ENCODE assay signal across 6 cellular contexts in genomic region chr1:109499661-109500536, GRCh38. TPM values are rescaled to one million over a fixed set of nuclear protein-coding genes. Genes with fewer than 3 reads are reported as not detected.
DNase-seq lines count a peak whose midpoint lies in the region; ATAC-seq, FAIRE-seq and TF ChIP-seq lines count a peak whose summit lies in the region.

No MANE protein-coding gene starts in this region.

- no peaks in the 10 kb centered on the region for H3K27me3 Mint-ChIP-seq in nephron (ENCODE audit: low read depth)

- RAD21 ChIA-PET in GM12878 (lab: Charles Lee; ENCODE audit: unreplicated experiment): interaction anchor here (0.6 to 13.4 kb wide), 5 partner anchors 9 to 151 kb away, joined by 3 to 422 read pairs (median 3); no protein-coding TSS in a partner anchor

- ATAC-seq in GM12878 (peak; percentile 71), GM21360 (IDR thresholded peaks at IDR 0.05; ENCODE audit: unreplicated experiment) (no peak), omental fat pad (ENCODE audit: low FRiP score) (no peak)

- H3K4me3 ChIP-seq in OCI-LY1 (ENCODE audit: low read depth, low read length, poor library complexity, severe bottlenecking) (no peak overlapping the region), GM12878 (no peak overlapping the region)

- peaks cover 13% of the 10 kb centered on the region for H3K36me3 Mint-ChIP-seq in nephron (ENCODE audit: low read depth)

- peak overlapping the region; percentile 75 to 96 (median 91) for H3K27ac Mint-ChIP-seq in nephron

- SMC1A ChIA-PET in GM12878 (lab: Charles Lee; ENCODE audit: uncharacterized antibody, unreplicated experiment): interaction anchor here (0.6 to 14.4 kb wide), 5 partner anchors 9 to 400 kb away, joined by 3 to 431 read pairs (median 3); no protein-coding TSS in a partner anchor

- no peak overlapping the region for H3K27ac ChIP-seq in OCI-LY1 (ENCODE audit: low read depth, low read length, poor library complexity, severe bottlenecking)
- no peak overlapping the region for H3K27ac ChIP-seq in GM12878 (ENCODE audit: control insufficient read depth, insufficient read depth)

- peaks cover 74% of the 10 kb centered on the region for H3K4me1 Mint-ChIP-seq in nephron

- CTCF ChIA-PET in GM12878 (lab: Yijun Ruan, JAX): interaction anchor here (0.6 to 26.7 kb wide), 12 partner anchors 10 to 299 kb away, joined by 3 to 1280 read pairs (median 4); partner anchors contain the start of genes AMIGO1, GPR61 and GSTM1

- H3K9me2 ChIP-seq in OCI-LY1 (ENCODE audit: low read depth, low read length): no peaks in the 10 kb centered on the region

- H4K20me1 ChIP-seq in OCI-LY1 (ENCODE audit: insufficient read depth, low read length) (no peaks in the 10 kb centered on the region), GM12878 (ENCODE audit: control insufficient read depth, insufficient read depth) (peaks cover 4% of the 10 kb centered on the region; the same call in 1 of the 2 replicates)

- H3K4me2 ChIP-seq in OCI-LY1 (ENCODE audit: low read length) (no peak overlapping the region), GM12878 (ENCODE audit: control insufficient read depth, insufficient read depth) (no peak overlapping the region)

- peak; percentile 35 for FAIRE-seq in GM12878 (lab: Jason Lieb, UNC)

- peak; percentile 63 for TF ChIP-seq CTCF in OCI-LY1 (IDR thresholded peaks at IDR 0.05; ENCODE audit: low read length)
- TF ChIP-seq CTCF in GM12878 (IDR thresholded peaks at IDR 0.05 in 2 of 3, conservative IDR thresholded peaks at IDR 0.05 in 1 of 3; ENCODE audit: control insufficient read depth in 2 of 3, extremely low read depth in 1 of 3, insufficient read depth in 1 of 3, low read depth in 3 of 3, low read length in 3 of 3): peak; percentile 49 to 57 (median 52); a peak in 5 of 6 replicates
- peak in 2 of 3 experiments; percentile 31 to 38 for TF ChIP-seq CTCF in nephron (IDR thresholded peaks at IDR 0.05; ENCODE audit: unreplicated experiment in 3 of 3)
- no peak for TF ChIP-seq CTCF in omental fat pad (IDR thresholded peaks at IDR 0.05)

- TF ChIP-seq RAD21 in GM12878 (IDR thresholded peaks at IDR 0.05; ENCODE audit: insufficient read depth, low read depth, low read length): peak; percentile 50; the same call in 1 of the 2 replicates

- DNase-seq in GF-D8 (lab: John Stamatoyannopoulos, UW) (peak; percentile 22), GM12878 (ENCODE audit: low read depth, low spot score) (no peak), omental fat pad (ENCODE audit: low spot score) (no peak)

- H3K36me3 ChIP-seq in OCI-LY1 (ENCODE audit: insufficient read depth, low read length): peaks cover 17% of the 10 kb centered on the region; the same call in 1 of the 2 replicates
- H3K36me3 ChIP-seq in GM12878 (ENCODE audit: control insufficient read depth in 2 of 2, insufficient read depth in 2 of 2, low read length in 1 of 2): peaks cover 7 to 20% of the 10 kb centered on the region in 2 experiments; a peak in 3 of 4 replicates

- no peak for TF ChIP-seq EP300 in GM12878 (IDR thresholded peaks at IDR 0.05; ENCODE audit: borderline replicate concordance in 1 of 2, control insufficient read depth in 1 of 2, low read depth in 2 of 2, low read length in 2 of 2)

- in situ Hi-C loops in GM12878 (cut with MboI): no loop called here

- no peak overlapping the region for H2AFZ ChIP-seq in OCI-LY1 (ENCODE audit: low read length)
- H2AFZ ChIP-seq in GM12878 (ENCODE audit: control insufficient read depth, low read depth, low read length): no peak overlapping the region

- H3K27me3 ChIP-seq in OCI-LY1 (ENCODE audit: insufficient read depth, low read length) (no peaks in the 10 kb centered on the region), GM12878 (replicated peaks in 1 of 2; ENCODE audit: control insufficient read depth in 2 of 2, insufficient read depth in 2 of 2, low read length in 1 of 2) (no peaks in the 10 kb centered on the region)

- BruUV-seq in GM12878 (replicated peaks; lab: Mats Ljungman, UMichigan): no TSS peak

- no peaks in the 10 kb centered on the region for H3K9me3 Mint-ChIP-seq in nephron

- H3K4me3 Mint-ChIP-seq in nephron: peak overlapping the region; percentile 27 to 68 (median 60)

- intact Hi-C loops in GM12878 (cut with micrococcal nuclease; ENCODE audit: unreplicated experiment): no loop called here

- POLR2A ChIA-PET in GM12878 (lab: Charles Lee): interaction anchor here (1.1 to 1.8 kb wide), 3 partner anchors 13 to 32 kb away, joined by 3 to 6 read pairs (median 3); no protein-coding TSS in a partner anchor

- peaks cover 16% of the 10 kb centered on the region for H3K4me1 ChIP-seq in OCI-LY1 (ENCODE audit: insufficient read depth, low read length, severe bottlenecking)
- peaks cover 1% of the 10 kb centered on the region for H3K4me1 ChIP-seq in GM12878 (ENCODE audit: control insufficient read depth, insufficient read depth, low read length)

- WGBS in GM12878 (ENCODE audit: insufficient coverage, insufficient replicate concordance, low lambda C conversion rate, missing lambda C conversion rate): 96% methylated on average over 4 of the region's 4 CpGs

- H3K9me3 ChIP-seq in OCI-LY1 (ENCODE audit: low read length) (no peaks in the 10 kb centered on the region), GM12878 (replicated peaks; ENCODE audit: control insufficient read depth, insufficient read depth, low read length) (no peaks in the 10 kb centered on the region)

- H3K9ac ChIP-seq in OCI-LY1 (ENCODE audit: low read length) (no peak overlapping the region), GM12878 (ENCODE audit: control insufficient read depth, insufficient read depth, low read length) (no peak overlapping the region)

- H3K79me2 ChIP-seq in OCI-LY1 (ENCODE audit: insufficient read depth, low read length): no peaks in the 10 kb centered on the region
- peaks cover 5% of the 10 kb centered on the region for H3K79me2 ChIP-seq in GM12878 (ENCODE audit: control insufficient read depth, insufficient read depth, low read length)

- no peak for TF ChIP-seq POLR2A in GM12878 (IDR thresholded peaks at IDR 0.05; ENCODE audit: low read depth, low read length)

- no peaks in the 10 kb centered on the region for H3F3A ChIP-seq in OCI-LY1 (ENCODE audit: insufficient read depth, low read length)

RNA-seq across cellular contexts. Expression of gene CYB561D1, which starts 6.0 kb away (rescaled TPM):
- 16.8 and 17.3 TPM in 2 replicates for total RNA-seq in GM12878 (2013; cell fraction: nucleolus; rRNA removed)
- total RNA-seq in GM12878 (2014; rRNA removed) (3.3 TPM in 2 replicates), GM12878 (2014; rRNA removed; fragmentation: Illumina TruSeq; extraction: Trizol) (2.5 and 3.2 TPM in 2 replicates), GM12878 (2021) (5.9 and 6.2 TPM in 2 replicates), omental fat pad (10 to 100 TPM in 1 of 4 donors, 1 to 10 TPM in 3; 6.1 to 12.0 (median 8.4) TPM)
- 4.9 TPM for polyA plus RNA-seq in GM12878 (2011; ENCODE audit: low read depth)
- polyA plus RNA-seq in GM12878 (2011; rRNA removed) (7.5 and 9.0 TPM in 2 replicates), GM12878 (2014; fragmentation: Illumina TruSeq; extraction: Trizol) (3.4 and 3.7 TPM in 2 replicates), GM12878 (2014; fragmentation: Nextera tagmentation; extraction: Ambion mirVana) (1 to 10 TPM in 1 of 2 experiments, under 1 TPM in 1; 0.68 to 1.0 TPM), GM12878 (2014; rRNA removed) (5.0 and 5.5 TPM in 2 replicates), GM12878 (2016; fragmentation: Nextera tagmentation; extraction: Ambion mirVana) (1 to 10 TPM; 3.2 to 3.3 TPM)
- 10.0 and 13.9 TPM in 2 replicates for polyA plus RNA-seq in GM12878 (2011; cell fraction: cytosol; rRNA removed)
- polyA plus RNA-seq in GM12878 (2011; cell fraction: nucleus; rRNA removed): 12.1 and 15.3 TPM in 2 replicates
- polyA plus RNA-seq in GM12878 (2012): 6.4 and 8.0 TPM in 2 replicates
- 8.9 and 15.8 TPM in 2 replicates for polyA minus RNA-seq in GM12878 (2011; rRNA and poly(A)+ RNA removed)
- polyA minus RNA-seq in GM12878 (2011; cell fraction: cytosol; rRNA and poly(A)+ RNA removed): 2.7 and 4.0 TPM in 2 replicates
- 6.9 and 12.7 TPM in 2 replicates for polyA minus RNA-seq in GM12878 (2011; cell fraction: nucleus; rRNA and poly(A)+ RNA removed)

RNA-seq across cellular contexts. Expression of gene AMIGO1, which starts 9.6 kb away (rescaled TPM):
- total RNA-seq in GM12878 (2013; cell fraction: nucleolus; rRNA removed): 1.5 and 1.7 TPM in 2 replicates
- total RNA-seq in GM12878 (2014; rRNA removed): 0.06 and 0.22 TPM in 2 replicates
- total RNA-seq in GM12878 (2014; rRNA removed; fragmentation: Illumina TruSeq; extraction: Trizol): 0.04 and 0.09 TPM in 2 replicates
- 0.27 and 0.28 TPM in 2 replicates for total RNA-seq in GM12878 (2021)
- polyA plus RNA-seq in GM12878 (2011; ENCODE audit: low read depth): 0.33 TPM
- polyA plus RNA-seq in GM12878 (2011; rRNA removed): 0.08 and 0.10 TPM in 2 replicates
- polyA plus RNA-seq in GM12878 (2011; cell fraction: cytosol; rRNA removed): 0.07 and 0.10 TPM in 2 replicates
- 0.15 and 0.19 TPM in 2 replicates for polyA plus RNA-seq in GM12878 (2011; cell fraction: nucleus; rRNA removed)
- polyA plus RNA-seq in GM12878 (2012): 0.28 and 0.38 TPM in 2 replicates
- polyA plus RNA-seq in GM12878 (2014; fragmentation: Illumina TruSeq; extraction: Trizol): 0.07 and 0.11 TPM in 2 replicates
- under 1 TPM; 0.02 to 0.11 TPM for polyA plus RNA-seq in GM12878 (2014; fragmentation: Nextera tagmentation; extraction: Ambion mirVana)
- polyA plus RNA-seq in GM12878 (2014; rRNA removed): 0.11 TPM in 1 of 2 replicates, not detected in the other
- polyA plus RNA-seq in GM12878 (2016; fragmentation: Nextera tagmentation; extraction: Ambion mirVana): under 1 TPM; 0.08 to 0.26 TPM
- 0.05 and 0.07 TPM in 2 replicates for polyA minus RNA-seq in GM12878 (2011; rRNA and poly(A)+ RNA removed)
- polyA minus RNA-seq in GM12878 (2011; cell fraction: cytosol; rRNA and poly(A)+ RNA removed): not detected in 2 replicates
- polyA minus RNA-seq in GM12878 (2011; cell fraction: nucleus; rRNA and poly(A)+ RNA removed): 0.10 and 0.12 TPM in 2 replicates
- total RNA-seq in omental fat pad: 10 to 100 TPM in 1 of 4 donors, 1 to 10 TPM in 3; 2.4 to 10.6 (median 5.9) TPM

RNA-seq across cellular contexts. Expression of gene ATXN7L2, which starts 16.2 kb away (rescaled TPM):
- 17.6 and 17.8 TPM in 2 replicates for total RNA-seq in GM12878 (2013; cell fraction: nucleolus; rRNA removed)
- total RNA-seq in GM12878 (2014; rRNA removed) (5.0 and 5.5 TPM in 2 replicates), GM12878 (2014; rRNA removed; fragmentation: Illumina TruSeq; extraction: Trizol) (2.8 TPM in 2 replicates), GM12878 (2021) (7.4 and 8.3 TPM in 2 replicates), omental fat pad (1 to 10 TPM; 3.5 to 5.3 (median 4.7) TPM)
- polyA plus RNA-seq in GM12878 (2011; ENCODE audit: low read depth): 2.0 TPM
- polyA plus RNA-seq in GM12878 (2011; rRNA removed) (2.0 and 4.4 TPM in 2 replicates), GM12878 (2014; fragmentation: Illumina TruSeq; extraction: Trizol) (1.4 and 3.3 TPM in 2 replicates), GM12878 (2014; fragmentation: Nextera tagmentation; extraction: Ambion mirVana) (under 1 TPM; 0.27 to 0.80 TPM), GM12878 (2014; rRNA removed) (6.2 and 7.4 TPM in 2 replicates), GM12878 (2016; fragmentation: Nextera tagmentation; extraction: Ambion mirVana) (1 to 10 TPM; 5.8 to 7.3 TPM)
- polyA plus RNA-seq in GM12878 (2011; cell fraction: cytosol; rRNA removed): 7.4 and 10.4 TPM in 2 replicates
- 44.0 and 45.2 TPM in 2 replicates for polyA plus RNA-seq in GM12878 (2011; cell fraction: nucleus; rRNA removed)
- 4.8 and 5.5 TPM in 2 replicates for polyA plus RNA-seq in GM12878 (2012)
- polyA minus RNA-seq in GM12878 (2011; rRNA and poly(A)+ RNA removed): 3.1 and 7.4 TPM in 2 replicates
- polyA minus RNA-seq in GM12878 (2011; cell fraction: cytosol; rRNA and poly(A)+ RNA removed): 2.9 and 4.5 TPM in 2 replicates
- polyA minus RNA-seq in GM12878 (2011; cell fraction: nucleus; rRNA and poly(A)+ RNA removed): 11.7 and 17.6 TPM in 2 replicates

RNA-seq across cellular contexts. Expression of gene SYPL2, which starts 33.6 kb away (rescaled TPM):
- 2.8 and 3.9 TPM in 2 replicates for total RNA-seq in GM12878 (2013; cell fraction: nucleolus; rRNA removed)
- not detected in 2 replicates for total RNA-seq in GM12878 (2014; rRNA removed)
- total RNA-seq in GM12878 (2014; rRNA removed; fragmentation: Illumina TruSeq; extraction: Trizol): 0.04 TPM in 1 of 2 replicates, not detected in the other
- 0.08 TPM in 1 of 2 replicates, not detected in the other for total RNA-seq in GM12878 (2021)
- 0.07 TPM for polyA plus RNA-seq in GM12878 (2011; ENCODE audit: low read depth)
- 0.04 and 0.11 TPM in 2 replicates for polyA plus RNA-seq in GM12878 (2011; rRNA removed)
- polyA plus RNA-seq in GM12878 (2011; cell fraction: cytosol; rRNA removed): 0.01 and 0.05 TPM in 2 replicates
- polyA plus RNA-seq in GM12878 (2011; cell fraction: nucleus; rRNA removed): 0.45 and 0.50 TPM in 2 replicates
- polyA plus RNA-seq in GM12878 (2012): 0.13 and 0.14 TPM in 2 replicates
- 0.06 and 0.08 TPM in 2 replicates for polyA plus RNA-seq in GM12878 (2014; fragmentation: Illumina TruSeq; extraction: Trizol)
- polyA plus RNA-seq in GM12878 (2014; fragmentation: Nextera tagmentation; extraction: Ambion mirVana): under 1 TPM in 1 of 2 experiments, not detected in 1; 0.05 TPM
- polyA plus RNA-seq in GM12878 (2014; rRNA removed): 0.03 and 0.09 TPM in 2 replicates
- polyA plus RNA-seq in GM12878 (2016; fragmentation: Nextera tagmentation; extraction: Ambion mirVana): under 1 TPM in 1 of 2 experiments, not detected in 1; 0.04 TPM
- 0.05 and 0.15 TPM in 2 replicates for polyA minus RNA-seq in GM12878 (2011; rRNA and poly(A)+ RNA removed)
- polyA minus RNA-seq in GM12878 (2011; cell fraction: cytosol; rRNA and poly(A)+ RNA removed): not detected in 2 replicates
- polyA minus RNA-seq in GM12878 (2011; cell fraction: nucleus; rRNA and poly(A)+ RNA removed): 0.12 TPM in 1 of 2 replicates, not detected in the other
- total RNA-seq in omental fat pad: 1 to 10 TPM; 1.7 to 3.7 (median 2.2) TPM

RNA-seq across cellular contexts. Expression of gene GPR61, which starts 39.8 kb away (rescaled TPM):
- total RNA-seq in GM12878 (2013; cell fraction: nucleolus; rRNA removed): 0.44 and 1.3 TPM in 2 replicates
- total RNA-seq in GM12878 (2014; rRNA removed) (0.44 TPM in 1 of 2 replicates, not detected in the other), GM12878 (2014; rRNA removed; fragmentation: Illumina TruSeq; extraction: Trizol) (0.31 and 0.32 TPM in 2 replicates), GM12878 (2021) (0.38 TPM in 1 of 2 replicates, not detected in the other), omental fat pad (not detected)
- polyA plus RNA-seq in GM12878 (2011; ENCODE audit: low read depth): 0.07 TPM
- polyA plus RNA-seq in GM12878 (2011; rRNA removed) (0.23 and 0.53 TPM in 2 replicates), GM12878 (2014; fragmentation: Illumina TruSeq; extraction: Trizol) (0.21 TPM in 1 of 2 replicates, not detected in the other), GM12878 (2014; fragmentation: Nextera tagmentation; extraction: Ambion mirVana) (1 to 10 TPM in 1 of 2 experiments, under 1 TPM in 1; 0.19 to 1.1 TPM), GM12878 (2014; rRNA removed) (not detected in 2 replicates), GM12878 (2016; fragmentation: Nextera tagmentation; extraction: Ambion mirVana) (under 1 TPM; 0.47 to 0.84 TPM)
- 0.22 and 0.32 TPM in 2 replicates for polyA plus RNA-seq in GM12878 (2011; cell fraction: cytosol; rRNA removed)
- polyA plus RNA-seq in GM12878 (2011; cell fraction: nucleus; rRNA removed): 0.19 and 0.51 TPM in 2 replicates
- 0.23 and 0.66 TPM in 2 replicates for polyA plus RNA-seq in GM12878 (2012)
- polyA minus RNA-seq in GM12878 (2011; rRNA and poly(A)+ RNA removed): 2.6 and 3.8 TPM in 2 replicates
- polyA minus RNA-seq in GM12878 (2011; cell fraction: cytosol; rRNA and poly(A)+ RNA removed): not detected in 2 replicates
- 1.8 and 2.5 TPM in 2 replicates for polyA minus RNA-seq in GM12878 (2011; cell fraction: nucleus; rRNA and poly(A)+ RNA removed)

Comparison
In these comparisons a context has a peak if more than half of its experiments do, and no peak if none do; other contexts are left out.
1. CTCF ChIP-seq: peak in OCI-LY1 (single experiment), GM12878 (3 of 3) and nephron (2 of 3); none in omental fat pad (0 of 3).